In genomic region chr16:12613131-12613991, GRCh38 we compare ENCODE assay signal across 8 cellular contexts.
DNase-seq lines count a peak whose midpoint lies in the region; ATAC-seq lines count a peak whose summit lies in the region.

No MANE protein-coding gene starts in this region.

- CTCF ChIA-PET in activated CD4-positive, alpha-beta T cell treated with anti-CD3 and anti-CD28 coated beads, Interleukin-2, amount 10 ng/mL, durations not matched to agents 7 days and 5 days (lab: Charles Lee): interaction anchor here (0.6 to 1.6 kb wide), 3 partner anchors 15 to 141 kb away, joined by 3 read pairs; no protein-coding TSS in a partner anchor

- no peak overlapping the region for H3K14ac ChIP-seq in neuronal stem cell (ENCODE audit: low read length)

- H3K23ac ChIP-seq in neuronal stem cell (ENCODE audit: low read depth, low read length, poor library complexity): no peak overlapping the region

- H3K4ac ChIP-seq in neuronal stem cell (ENCODE audit: low read length): no peak overlapping the region

- no peak overlapping the region for H2BK120ac ChIP-seq in neuronal stem cell (ENCODE audit: low read depth, low read length)

- no peak overlapping the region for H2BK15ac ChIP-seq in neuronal stem cell (ENCODE audit: low read length)

- no peaks in the 10 kb centered on the region for H3K9me3 ChIP-seq in neuronal stem cell (replicated peaks in 1 of 2; ENCODE audit: control insufficient read depth in 2 of 2, insufficient read depth in 1 of 2, low read depth in 1 of 2, low read length in 2 of 2)

- ATAC-seq in GM18868 (IDR thresholded peaks at IDR 0.05; ENCODE audit: unreplicated experiment) (peak; percentile 69), HG03439 (IDR thresholded peaks at IDR 0.05; ENCODE audit: unreplicated experiment) (peak; percentile 64)
- ATAC-seq in natural killer cell treated with Interleukin-12 subunit alpha and Interleukin-12 subunit beta and Interleukin-15 and Interleukin-18, amount 100 ng/mL, for 72 hours: no peak

- POLR2A ChIA-PET in activated CD4-positive, alpha-beta T cell treated with anti-CD3 and anti-CD28 coated beads, Interleukin-2, amount 10 ng/mL, durations not matched to agents 7 days and 5 days (lab: Charles Lee): no interaction called here

- no peak overlapping the region for H4K91ac ChIP-seq in neuronal stem cell (ENCODE audit: low read depth, low read length, poor library complexity)

- no peak overlapping the region for H2BK5ac ChIP-seq in neuronal stem cell (ENCODE audit: low read length)

- H3K27ac Mint-ChIP-seq in activated CD4-positive, alpha-beta T cell treated with anti-CD3 and anti-CD28 coated beads, Interleukin-2, amount 10 ng/mL, durations not matched to agents 7 days and 5 days: peak overlapping the region; percentile 43
- no peak overlapping the region for H3K27ac Mint-ChIP-seq in natural killer cell treated with Interleukin-12 subunit alpha and Interleukin-12 subunit beta and Interleukin-15 and Interleukin-18, amount 100 ng/mL, for 72 hours

- no peaks in the 10 kb centered on the region for H3K4me1 ChIP-seq in neuronal stem cell (ENCODE audit: control insufficient read depth in 2 of 2, insufficient read depth in 1 of 2, low read depth in 1 of 2, low read length in 2 of 2)

- no peak overlapping the region for H3K9ac ChIP-seq in neuronal stem cell (ENCODE audit: low read depth, low read length, poor library complexity)

- H3K36me3 ChIP-seq in neuronal stem cell (replicated peaks in 1 of 2; ENCODE audit: control insufficient read depth in 2 of 2, insufficient read depth in 2 of 2, low read length in 2 of 2): no peaks in the 10 kb centered on the region

- H3K4me3 ChIP-seq in neuronal stem cell (ENCODE audit: low read length in 2 of 2): no peak overlapping the region

- peak; percentile 63 for DNase-seq in activated CD4-positive, alpha-beta T cell treated with anti-CD3 and anti-CD28 coated beads, Interleukin-2, amount 10 ng/mL, durations not matched to agents 7 days and 5 days
- DNase-seq in iris pigment epithelial cell (ENCODE audit: low read depth): peak; percentile 47
- no peak for DNase-seq in mesenteric fat pad (ENCODE audit: low spot score)
- no peak for DNase-seq in NCI-H345 treated with DMSO at 0.1 percent for 48 hours (lab: John Stamatoyannopoulos, UW; ENCODE audit: unreplicated experiment)
- no peak for DNase-seq in natural killer cell treated with Interleukin-12 subunit alpha and Interleukin-12 subunit beta and Interleukin-15 and Interleukin-18, amount 100 ng/mL, for 72 hours (ENCODE audit: low spot score)
- DNase-seq in neuronal stem cell (ENCODE audit: low spot score): no peak

- H3K27ac ChIP-seq in neuronal stem cell (replicated peaks; ENCODE audit: low read length): no peak overlapping the region

- peaks cover 46% of the 10 kb centered on the region for H3K4me1 Mint-ChIP-seq in activated CD4-positive, alpha-beta T cell treated with anti-CD3 and anti-CD28 coated beads, Interleukin-2, amount 10 ng/mL, durations not matched to agents 7 days and 5 days
- peaks cover 6 to 7% of the 10 kb centered on the region in 2 donors for H3K4me1 Mint-ChIP-seq in natural killer cell treated with Interleukin-12 subunit alpha and Interleukin-12 subunit beta and Interleukin-15 and Interleukin-18, amount 100 ng/mL, for 72 hours (ENCODE audit: low read depth in 2 of 2)

- no CpG with 5 or more reads among the region's 15 CpGs for WGBS in neuronal stem cell (ENCODE audit: extremely low coverage in 2 of 2, insufficient read length in 2 of 2, insufficient replicate concordance in 1 of 2), 2 donors

- no peaks in the 10 kb centered on the region for H3K27me3 Mint-ChIP-seq in activated CD4-positive, alpha-beta T cell treated with anti-CD3 and anti-CD28 coated beads, Interleukin-2, amount 10 ng/mL, durations not matched to agents 7 days and 5 days
- peaks cover 31 to 35% of the 10 kb centered on the region in 2 donors for H3K27me3 Mint-ChIP-seq in natural killer cell treated with Interleukin-12 subunit alpha and Interleukin-12 subunit beta and Interleukin-15 and Interleukin-18, amount 100 ng/mL, for 72 hours

- no peak overlapping the region for H2BK12ac ChIP-seq in neuronal stem cell (ENCODE audit: low read length)

- peaks cover 6% of the 10 kb centered on the region for H3K36me3 Mint-ChIP-seq in activated CD4-positive, alpha-beta T cell treated with anti-CD3 and anti-CD28 coated beads, Interleukin-2, amount 10 ng/mL, durations not matched to agents 7 days and 5 days (ENCODE audit: low read depth)
- H3K36me3 Mint-ChIP-seq in natural killer cell treated with Interleukin-12 subunit alpha and Interleukin-12 subunit beta and Interleukin-15 and Interleukin-18, amount 100 ng/mL, for 72 hours: no peaks in the 10 kb centered on the region

- no peak overlapping the region for H4K8ac ChIP-seq in neuronal stem cell (ENCODE audit: low read depth, low read length)

- H3K9me3 Mint-ChIP-seq in activated CD4-positive, alpha-beta T cell treated with anti-CD3 and anti-CD28 coated beads, Interleukin-2, amount 10 ng/mL, durations not matched to agents 7 days and 5 days: peaks cover 9% of the 10 kb centered on the region
- no peaks in the 10 kb centered on the region for H3K9me3 Mint-ChIP-seq in natural killer cell treated with Interleukin-12 subunit alpha and Interleukin-12 subunit beta and Interleukin-15 and Interleukin-18, amount 100 ng/mL, for 72 hours

- H3K79me1 ChIP-seq in neuronal stem cell (ENCODE audit: low read depth, low read length): no peaks in the 10 kb centered on the region

- peaks cover 0 to 4% (median 0%) of the 10 kb centered on the region in 3 experiments for H3K27me3 ChIP-seq in neuronal stem cell (ENCODE audit: control insufficient read depth in 3 of 3, insufficient read depth in 3 of 3, low read depth in 1 of 3, low read length in 3 of 3)

- H3K4me2 ChIP-seq in neuronal stem cell (ENCODE audit: insufficient read depth, low read length, poor library complexity, severe bottlenecking): no peak overlapping the region

- H3K4me3 Mint-ChIP-seq in activated CD4-positive, alpha-beta T cell treated with anti-CD3 and anti-CD28 coated beads, Interleukin-2, amount 10 ng/mL, durations not matched to agents 7 days and 5 days: peak overlapping the region; percentile 9
- H3K4me3 Mint-ChIP-seq in natural killer cell treated with Interleukin-12 subunit alpha and Interleukin-12 subunit beta and Interleukin-15 and Interleukin-18, amount 100 ng/mL, for 72 hours: no peak overlapping the region

- H3K18ac ChIP-seq in neuronal stem cell (ENCODE audit: low read length): no peak overlapping the region

- H2AFZ ChIP-seq in neuronal stem cell (ENCODE audit: low read length): no peak overlapping the region

- no peak overlapping the region for H2AK5ac ChIP-seq in neuronal stem cell (ENCODE audit: low read depth, low read length)

Comparison
In these comparisons a context has a peak if more than half of its experiments do, and no peak if none do; other contexts are left out.
1. ATAC-seq: peak in GM18868 (single experiment) and HG03439 (single experiment); none in natural killer cell treated with Interleukin-12 subunit alpha and Interleukin-12 subunit beta and Interleukin-15 and Interleukin-18, amount 100 ng/mL, for 72 hours (0 of 2).
2. DNase-seq: peak in activated CD4-positive, alpha-beta T cell treated with anti-CD3 and anti-CD28 coated beads, Interleukin-2, amount 10 ng/mL, durations not matched to agents 7 days and 5 days (single experiment) and iris pigment epithelial cell (single experiment); none in mesenteric fat pad (single experiment), NCI-H345 treated with DMSO at 0.1 percent for 48 hours (single experiment), natural killer cell treated with Interleukin-12 subunit alpha and Interleukin-12 subunit beta and Interleukin-15 and Interleukin-18, amount 100 ng/mL, for 72 hours (single experiment) and neuronal stem cell (single experiment).